9 cellular contexts compared by ENCODE assay signal in the genomic region with DNA sequence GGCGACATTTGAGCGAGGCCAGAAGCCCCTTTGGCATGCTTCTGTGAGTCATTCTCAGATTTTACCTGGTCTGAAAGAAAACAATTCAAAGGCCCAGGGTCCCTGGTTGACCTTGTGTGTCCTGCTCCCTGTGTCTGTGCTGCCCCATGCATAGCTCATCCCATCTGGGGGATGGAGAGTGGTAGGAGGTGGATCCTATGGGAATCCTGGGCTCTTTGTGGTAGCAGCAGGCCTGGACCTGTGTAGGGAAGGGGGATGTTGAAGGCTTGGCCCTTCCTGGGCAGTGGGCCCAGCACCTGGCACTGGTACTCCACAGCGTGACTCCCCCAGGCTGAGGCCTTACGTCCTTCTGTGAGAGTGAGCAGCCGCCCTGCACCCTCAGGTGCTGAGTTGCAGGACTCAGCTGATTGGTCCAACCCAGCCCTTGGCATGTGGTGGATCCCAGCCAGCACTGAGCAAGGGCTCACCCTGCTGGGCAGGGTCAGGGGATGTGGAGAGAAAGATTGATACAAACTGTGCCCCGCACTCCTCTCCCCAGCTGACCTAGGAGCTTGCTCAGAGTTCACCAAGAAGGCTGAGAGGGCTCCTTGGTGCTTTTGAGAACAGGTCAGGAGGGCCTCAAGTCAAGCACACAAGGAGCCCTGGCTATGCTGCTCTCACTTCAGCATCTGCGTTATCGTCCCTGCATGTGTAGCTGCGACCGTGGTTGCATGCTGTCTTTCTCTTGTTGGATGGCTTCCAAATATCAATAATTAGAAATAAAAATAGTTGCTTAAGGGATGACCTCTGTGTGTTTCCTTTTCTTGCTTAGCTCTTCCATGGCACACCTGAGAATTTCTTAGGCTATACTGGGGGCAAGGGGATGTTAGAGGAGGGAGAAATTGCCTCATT. TPM values are rescaled to one million over a fixed set of nuclear protein-coding genes. Genes with fewer than 3 reads are reported as not detected.
DNase-seq lines count a peak whose midpoint lies in the region; ATAC-seq and TF ChIP-seq lines count a peak whose summit lies in the region.
"Had no signal": no experiment of that assay in that cellular context is flagged by ENCODE, and none has a peak within 500 bp of the region (broad histone marks: within the 10 kb centered on the region; RNA-seq: fewer than 3 reads in every experiment).

No MANE protein-coding gene starts in this region.

- peaks cover 24% of the 10 kb centered on the region for H3K9me1 ChIP-seq in IMR-90 (ENCODE audit: insufficient read depth, low read length)

- H3K4ac ChIP-seq in IMR-90 (ENCODE audit: low read depth, low read length) = no peak overlapping the region

- peaks cover 18% of the 10 kb centered on the region for H3K4me1 Mint-ChIP-seq in stimulated activated memory B cell treated with anti-CD40 and anti-IgM and Interleukin-4, amounts not matched to agents 10 μg/mL and 1 μg/mL and 100 μg/mL, for 72 hours
- H3K4me1 Mint-ChIP-seq in CD14-positive monocyte = peaks cover 4% of the 10 kb centered on the region

- no peak for TF ChIP-seq EP300 in SK-N-SH (IDR thresholded peaks at IDR 0.05; ENCODE audit: borderline replicate concordance in 1 of 2, low read depth in 1 of 2, low read length in 1 of 2)

- H3K4me1 ChIP-seq in IMR-90 (ENCODE audit: control insufficient read depth, insufficient read depth, low read length) (peaks cover 3% of the 10 kb centered on the region), SK-N-SH (ENCODE audit: control insufficient read depth in 1 of 2, insufficient read depth in 2 of 2, low read depth in 1 of 2, low read length in 1 of 2) (peaks cover 0 to 28% of the 10 kb centered on the region in 2 experiments; a peak in 2 of 4 replicates)

- peaks cover 18% of the 10 kb centered on the region for H3K36me3 Mint-ChIP-seq in stimulated activated memory B cell treated with anti-CD40 and anti-IgM and Interleukin-4, amounts not matched to agents 10 μg/mL and 1 μg/mL and 100 μg/mL, for 72 hours
- peaks cover 9 to 12% of the 10 kb centered on the region in 2 donors for H3K36me3 Mint-ChIP-seq in CD14-positive monocyte

- peaks cover 7% of the 10 kb centered on the region; the same call in 1 of the 2 replicates for H4K20me1 ChIP-seq in IMR-90 (ENCODE audit: insufficient read depth, low read length)
- no peaks in the 10 kb centered on the region for H4K20me1 ChIP-seq in SK-N-SH (ENCODE audit: insufficient read depth)

- CTCF ChIA-PET in IMR-90 (lab: Yijun Ruan, JAX) (interaction anchor here (1.2 kb wide), 1 partner anchor 32 kb away, joined by 7 read pairs; the partner anchor contains the start of gene MAPKBP1), SK-N-SH (lab: Yijun Ruan, JAX) (interaction anchor here (1.0 to 5.1 kb wide), 7 partner anchors 19 to 205 kb away, joined by 3 to 34 read pairs (median 5); partner anchors contain the start of gene MAPKBP1)

- H2BK15ac ChIP-seq in IMR-90 (ENCODE audit: low read depth, low read length) = no peak overlapping the region; the same call in 2 of the 3 replicates

- WGBS in IMR-90 (ENCODE audit: extremely low coverage in 2 of 2, insufficient read length in 1 of 2), 2 experiments = 83% methylated on average over 4 of the region's 10 CpGs; no CpG with 5 or more reads in 1 of the 2 experiments
- 97% methylated on average over 6 of the region's 10 CpGs for WGBS in SK-N-SH (ENCODE audit: low lambda C conversion rate)

- no peak for TF ChIP-seq POLR2A in IMR-90 (IDR thresholded peaks at IDR 0.05; ENCODE audit: low read depth, low read length)

- H3F3A ChIP-seq in SK-N-SH (replicated peaks; ENCODE audit: insufficient read depth) = peaks cover 11% of the 10 kb centered on the region

- intact Hi-C loops in IMR-90 (cut with micrococcal nuclease) = no loop called here
- intact Hi-C loops in left ventricle myocardium superior (cut with micrococcal nuclease) = no loop called here
- intact Hi-C loops in CD14-positive monocyte (cut with micrococcal nuclease) = no loop called here

- no peak overlapping the region for H3K27ac ChIP-seq in IMR-90 (ENCODE audit: insufficient read depth, low read length)
- H3K27ac ChIP-seq in SK-N-SH (ENCODE audit: low read depth in 2 of 2, low read length in 1 of 2) = peak overlapping the region in 1 of 2 experiments; percentile 4; a peak in 1 of 4 replicates

- DNase-seq in IMR-90 (no peak), SK-N-SH (no peak), left ventricle myocardium superior (peak; percentile 72), activated gamma-delta T cell (lab: John Stamatoyannopoulos, UW) (no peak), CD14-positive monocyte (ENCODE audit: low spot score) (no peak)
- DNase-seq: activated naive CD8-positive, alpha-beta T cell treated with anti-CD3 and anti-CD28 coated beads, Interleukin-2, amount 50 U/mL, for 24 hours; GDM1 had no signal

- no peak overlapping the region for H4K8ac ChIP-seq in IMR-90 (ENCODE audit: low read depth in 2 of 2, low read length in 2 of 2)

- no peak overlapping the region for H3K14ac ChIP-seq in IMR-90 (replicated peaks; ENCODE audit: low read depth, low read length)

- peak overlapping the region; percentile 22 for H3K27ac Mint-ChIP-seq in stimulated activated memory B cell treated with anti-CD40 and anti-IgM and Interleukin-4, amounts not matched to agents 10 μg/mL and 1 μg/mL and 100 μg/mL, for 72 hours
- H3K27ac Mint-ChIP-seq in CD14-positive monocyte = peak overlapping the region in 1 of 7 donors; percentile 32
- H3K27ac Mint-ChIP-seq: activated naive CD8-positive, alpha-beta T cell treated with anti-CD3 and anti-CD28 coated beads, Interleukin-2, amount 50 U/mL, for 24 hours had no signal

- TF ChIP-seq RAD21 in IMR-90 (IDR thresholded peaks at IDR 0.05; ENCODE audit: low read length) (no peak), SK-N-SH (IDR thresholded peaks at IDR 0.05; ENCODE audit: low read length) (peak; percentile 20; the same call in 1 of the 2 replicates)

- BruUV-seq in IMR-90 (replicated peaks; lab: Mats Ljungman, UMichigan) = no TSS peak

- no peak overlapping the region for H3K23ac ChIP-seq in IMR-90 (ENCODE audit: low read depth, low read length)

- no peak overlapping the region for H4K91ac ChIP-seq in IMR-90 (ENCODE audit: insufficient read depth, low read depth, low read length)

- H3K27me3 ChIP-seq in IMR-90 (ENCODE audit: control insufficient read depth, insufficient read depth, low read length) = no peaks in the 10 kb centered on the region
- no peaks in the 10 kb centered on the region for H3K27me3 ChIP-seq in SK-N-SH (ENCODE audit: insufficient read depth)

- ATAC-seq in IMR-90 (ENCODE audit: low read depth) = no peak
- ATAC-seq in left ventricle myocardium superior = peak; percentile 87
- ATAC-seq in stimulated activated memory B cell treated with anti-CD40 and anti-IgM and Interleukin-4, amounts not matched to agents 10 μg/mL and 1 μg/mL and 100 μg/mL, for 72 hours = peak; percentile 14
- no peak for ATAC-seq in HG03097 (IDR thresholded peaks at IDR 0.05; ENCODE audit: low FRiP score, unreplicated experiment)
- ATAC-seq: activated naive CD8-positive, alpha-beta T cell treated with anti-CD3 and anti-CD28 coated beads, Interleukin-2, amount 50 U/mL, for 24 hours had no signal

- no peak overlapping the region for H2BK120ac ChIP-seq in IMR-90 (ENCODE audit: low read depth, low read length)

- no peaks in the 10 kb centered on the region for H3K9me2 ChIP-seq in SK-N-SH

- H3K9me3 ChIP-seq in IMR-90 (ENCODE audit: control insufficient read depth, insufficient read depth, low read length) = no peaks in the 10 kb centered on the region
- no peaks in the 10 kb centered on the region for H3K9me3 ChIP-seq in SK-N-SH

- H3K56ac ChIP-seq in IMR-90 (ENCODE audit: extremely low read depth, insufficient read depth, low read length) = no peak overlapping the region

- H3K79me1 ChIP-seq in IMR-90 (ENCODE audit: low read depth in 1 of 2, low read length in 2 of 2) = peaks cover 25 to 70% of the 10 kb centered on the region in 2 experiments

- H3K4me2 ChIP-seq in IMR-90 (ENCODE audit: low read depth, low read length) = no peak overlapping the region
- no peak overlapping the region for H3K4me2 ChIP-seq in SK-N-SH

- TF ChIP-seq CTCF in IMR-90 (conservative IDR thresholded peaks at IDR 0.05; ENCODE audit: low read depth, low read length) (no peak), SK-N-SH (IDR thresholded peaks at IDR 0.05) (no peak), CD14-positive monocyte (IDR thresholded peaks at IDR 0.05) (no peak)

- H3K27me3 Mint-ChIP-seq in stimulated activated memory B cell treated with anti-CD40 and anti-IgM and Interleukin-4, amounts not matched to agents 10 μg/mL and 1 μg/mL and 100 μg/mL, for 72 hours = no peaks in the 10 kb centered on the region
- H3K27me3 Mint-ChIP-seq in CD14-positive monocyte (ENCODE audit: low read depth in 3 of 3) = peaks cover 0 to 1% (median 0%) of the 10 kb centered on the region in 3 donors
- H3K27me3 Mint-ChIP-seq: activated naive CD8-positive, alpha-beta T cell treated with anti-CD3 and anti-CD28 coated beads, Interleukin-2, amount 50 U/mL, for 24 hours had no signal

- no peak overlapping the region for H3K4me3 ChIP-seq in IMR-90 (ENCODE audit: insufficient read depth, low read depth, low read length)
- no peak overlapping the region for H3K4me3 ChIP-seq in SK-N-SH (ENCODE audit: low read depth in 2 of 2, low read length in 1 of 2)

- no peak overlapping the region for H2BK20ac ChIP-seq in IMR-90 (ENCODE audit: low read depth, low read length)

- H3K4me3 Mint-ChIP-seq in stimulated activated memory B cell treated with anti-CD40 and anti-IgM and Interleukin-4, amounts not matched to agents 10 μg/mL and 1 μg/mL and 100 μg/mL, for 72 hours = no peak overlapping the region
- no peak overlapping the region for H3K4me3 Mint-ChIP-seq in CD14-positive monocyte
- H3K4me3 Mint-ChIP-seq: activated naive CD8-positive, alpha-beta T cell treated with anti-CD3 and anti-CD28 coated beads, Interleukin-2, amount 50 U/mL, for 24 hours had no signal

- H4K5ac ChIP-seq in IMR-90 (ENCODE audit: low read depth, low read length) = no peak overlapping the region

- H3K9me3 Mint-ChIP-seq in stimulated activated memory B cell treated with anti-CD40 and anti-IgM and Interleukin-4, amounts not matched to agents 10 μg/mL and 1 μg/mL and 100 μg/mL, for 72 hours = no peaks in the 10 kb centered on the region
- H3K9me3 Mint-ChIP-seq in CD14-positive monocyte = no peaks in the 10 kb centered on the region
- H3K9me3 Mint-ChIP-seq: activated naive CD8-positive, alpha-beta T cell treated with anti-CD3 and anti-CD28 coated beads, Interleukin-2, amount 50 U/mL, for 24 hours had no signal

- H2BK5ac ChIP-seq in IMR-90 (ENCODE audit: low read depth, low read length, poor library complexity, severe bottlenecking) = no peak overlapping the region

- no peak overlapping the region for H3K9ac ChIP-seq in IMR-90 (ENCODE audit: low read depth, low read length)
- no peak overlapping the region for H3K9ac ChIP-seq in SK-N-SH

- POLR2A ChIA-PET in IMR-90 (lab: Charles Lee; ENCODE audit: unreplicated experiment) (no interaction called here), SK-N-SH (lab: Yijun Ruan, JAX) (no interaction called here)

- no peak overlapping the region for H3K18ac ChIP-seq in IMR-90 (ENCODE audit: low read depth, low read length)

- dilution Hi-C loops in IMR-90 (cut with HindIII; ENCODE audit: low sequenced_read_pairs, unreplicated experiment) = no loop called here

- H2AFZ ChIP-seq in IMR-90 (replicated peaks; ENCODE audit: low read length, poor library complexity) = peak overlapping the region; percentile 13
- no peak overlapping the region for H2AFZ ChIP-seq in SK-N-SH (ENCODE audit: low read depth)

- no peaks in the 10 kb centered on the region for H3K79me2 ChIP-seq in SK-N-SH (ENCODE audit: insufficient read depth)

- H3K36me3 ChIP-seq in IMR-90 (ENCODE audit: control insufficient read depth, insufficient read depth, low read length) = 0 out of 2 replicates have a peak, but pooled peaks cover 3% of the 10 kb centered on the region
- peaks cover 0 to 4% of the 10 kb centered on the region in 2 experiments for H3K36me3 ChIP-seq in SK-N-SH (replicated peaks in 1 of 2; ENCODE audit: control insufficient read depth in 1 of 2, insufficient read depth in 2 of 2, low read length in 1 of 2)

- in situ Hi-C loops in IMR-90 (cut with MboI; ENCODE audit: low sequenced_read_pairs) = no loop called here

- H2AK9ac ChIP-seq in IMR-90 (replicated peaks; ENCODE audit: low read depth, low read length, poor library complexity) = no peak overlapping the region

- H2AK5ac ChIP-seq in IMR-90 (ENCODE audit: low read depth, low read length) = no peak overlapping the region

RNA-seq across cellular contexts. Expression of gene JMJD7, which starts 21.4 kb away (rescaled TPM):
- total RNA-seq in IMR-90 (2012; rRNA removed) (3.6 and 5.0 TPM in 2 replicates), left ventricle myocardium superior (16.7 TPM)
- polyA plus RNA-seq in IMR-90 (2012; rRNA removed) (6.3 and 8.1 TPM in 2 replicates), SK-N-SH (2012; rRNA removed) (6.5 and 6.8 TPM in 2 replicates), CD14-positive monocyte (10 to 100 TPM; 11.3 to 15.2 TPM)
- polyA plus RNA-seq in IMR-90 (2012; cell fraction: cytosol; rRNA removed) = 7.9 and 8.2 TPM in 2 replicates
- 12.6 and 22.4 TPM in 2 replicates for polyA plus RNA-seq in IMR-90 (2012; cell fraction: nucleus; rRNA removed; ENCODE audit: low replicate concordance)
- 3.5 and 4.6 TPM in 2 replicates for polyA plus RNA-seq in SK-N-SH (2012; cell fraction: cytosol; rRNA removed)
- 12.7 and 12.9 TPM in 2 replicates for polyA plus RNA-seq in SK-N-SH (2012; cell fraction: nucleus; rRNA removed)

RNA-seq across cellular contexts. Expression of gene PLA2G4B, which starts 32.1 kb away (rescaled TPM):
- total RNA-seq in IMR-90 (2012; rRNA removed) (under 0.01 and 0.18 TPM in 2 replicates), left ventricle myocardium superior (5.7 TPM)
- polyA plus RNA-seq in IMR-90 (2012; rRNA removed) (3.1 and 5.8 TPM in 2 replicates), SK-N-SH (2012; rRNA removed) (5.3 and 6.1 TPM in 2 replicates), CD14-positive monocyte (1 to 10 TPM in 1 of 2 donors, under 1 TPM in 1; 0.31 to 1.6 TPM)
- 0.90 and 1.6 TPM in 2 replicates for polyA plus RNA-seq in IMR-90 (2012; cell fraction: cytosol; rRNA removed)
- polyA plus RNA-seq in IMR-90 (2012; cell fraction: nucleus; rRNA removed; ENCODE audit: low replicate concordance) = 31.6 and 69.2 TPM in 2 replicates
- 1.1 and 1.2 TPM in 2 replicates for polyA plus RNA-seq in SK-N-SH (2012; cell fraction: cytosol; rRNA removed)
- 38.2 and 48.8 TPM in 2 replicates for polyA plus RNA-seq in SK-N-SH (2012; cell fraction: nucleus; rRNA removed)

RNA-seq across cellular contexts. Expression of gene MAPKBP1, which starts 32.3 kb away (rescaled TPM):
- total RNA-seq in IMR-90 (2012; rRNA removed) (10.3 and 12.5 TPM in 2 replicates), left ventricle myocardium superior (17.0 TPM)
- polyA plus RNA-seq in IMR-90 (2012; rRNA removed) (14.7 and 15.3 TPM in 2 replicates), SK-N-SH (2012; rRNA removed) (5.2 and 6.7 TPM in 2 replicates), CD14-positive monocyte (1 to 10 TPM in 1 of 2 donors, under 1 TPM in 1; 0.76 to 1.1 TPM)
- 4.8 and 6.1 TPM in 2 replicates for polyA plus RNA-seq in IMR-90 (2012; cell fraction: cytosol; rRNA removed)
- 40.6 and 67.6 TPM in 2 replicates for polyA plus RNA-seq in IMR-90 (2012; cell fraction: nucleus; rRNA removed; ENCODE audit: low replicate concordance)
- 2.0 and 3.1 TPM in 2 replicates for polyA plus RNA-seq in SK-N-SH (2012; cell fraction: cytosol; rRNA removed)
- 28.0 and 28.2 TPM in 2 replicates for polyA plus RNA-seq in SK-N-SH (2012; cell fraction: nucleus; rRNA removed)

Comparison
In these comparisons a context has a peak if more than half of its experiments do, and no peak if none do; other contexts are left out.
1. ATAC-seq: peak in left ventricle myocardium superior (single experiment) and stimulated activated memory B cell treated with anti-CD40 and anti-IgM and Interleukin-4, amounts not matched to agents 10 μg/mL and 1 μg/mL and 100 μg/mL, for 72 hours (single experiment); none in IMR-90 (single experiment) and HG03097 (single experiment).